In genomic region chr2:24404582-24404981, GRCh38 we compare ENCODE assay signal across 1 cellular context.
TF ChIP-seq lines count a peak whose summit lies in the region.

No MANE protein-coding gene starts in this region.

TF ChIP-seq in IMR-90, 13 proteins besides CTCF, POLR2A, EP300 and RAD21 (continued from another document):
- no peak for TF ChIP-seq USF2 (IDR thresholded peaks at IDR 0.05; ENCODE audit: low read depth, low read length)
- no peak for TF ChIP-seq CHD1 (IDR thresholded peaks at IDR 0.05; ENCODE audit: low read depth, low read length)
- TF ChIP-seq RFX5 (IDR thresholded peaks at IDR 0.05; ENCODE audit: low read depth, low read length): no peak
- no peak for TF ChIP-seq ELK1 (IDR thresholded peaks at IDR 0.05; ENCODE audit: borderline replicate concordance, low read depth, low read length)
- no peak for TF ChIP-seq SMC3 (IDR thresholded peaks at IDR 0.05; ENCODE audit: low read depth, low read length)
- no peak for TF ChIP-seq NFE2L2 (IDR thresholded peaks at IDR 0.05; ENCODE audit: low read depth, low read length)
